1 cellular context compared by ENCODE assay signal in the genomic region with DNA sequence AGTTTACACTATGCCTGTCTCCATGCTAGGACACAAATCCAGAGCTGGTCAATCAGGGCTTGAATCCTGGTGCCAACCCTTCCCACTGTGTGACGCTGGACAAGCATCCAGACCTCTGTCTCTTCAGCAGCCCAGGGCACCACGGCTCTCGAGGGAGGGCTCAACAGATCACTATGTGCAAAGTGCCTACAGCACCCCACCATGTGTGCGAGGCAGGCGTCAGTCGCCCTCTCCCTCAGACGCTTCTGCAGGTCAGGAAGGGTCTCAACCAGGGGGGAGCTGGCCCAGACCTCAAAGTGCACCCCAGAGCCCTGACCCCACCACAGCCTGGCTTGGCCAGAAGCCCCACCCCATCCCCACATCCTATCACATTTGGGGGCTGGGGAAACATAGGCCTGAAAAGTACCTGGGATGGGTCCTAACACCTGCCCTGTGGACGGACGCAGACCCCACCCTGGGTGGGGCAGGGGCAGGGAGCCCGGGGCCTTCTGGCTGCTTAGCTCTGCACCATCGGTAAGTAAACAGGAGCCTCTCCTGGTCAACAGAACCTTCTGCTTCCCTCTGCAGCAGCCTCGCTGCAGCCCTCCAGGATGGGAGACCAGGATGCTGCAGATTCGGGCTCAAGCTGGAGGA.
TF ChIP-seq lines count a peak whose summit lies in the region.

No MANE protein-coding gene starts in this region.

TF ChIP-seq in HepG2, 621 proteins besides CTCF, POLR2A, EP300 and RAD21:
- TF ChIP-seq BHLHE40 (IDR thresholded peaks at IDR 0.05; ENCODE audit: low read length) (no peak), NR3C1 (CRISPR knock-in tag; IDR thresholded peaks at IDR 0.05) (no peak), ZNF768 (CRISPR knock-in tag; IDR thresholded peaks at IDR 0.05) (no peak), GZF1 (CRISPR knock-in tag; IDR thresholded peaks at IDR 0.05) (0 out of 2 replicates have a peak, but pooled peaks have one; percentile 2), PAF1 (CRISPR knock-in tag; IDR thresholded peaks at IDR 0.05) (no peak), KLF13 (CRISPR knock-in tag; IDR thresholded peaks at IDR 0.05) (no peak)
- TF ChIP-seq, protein P1, sequence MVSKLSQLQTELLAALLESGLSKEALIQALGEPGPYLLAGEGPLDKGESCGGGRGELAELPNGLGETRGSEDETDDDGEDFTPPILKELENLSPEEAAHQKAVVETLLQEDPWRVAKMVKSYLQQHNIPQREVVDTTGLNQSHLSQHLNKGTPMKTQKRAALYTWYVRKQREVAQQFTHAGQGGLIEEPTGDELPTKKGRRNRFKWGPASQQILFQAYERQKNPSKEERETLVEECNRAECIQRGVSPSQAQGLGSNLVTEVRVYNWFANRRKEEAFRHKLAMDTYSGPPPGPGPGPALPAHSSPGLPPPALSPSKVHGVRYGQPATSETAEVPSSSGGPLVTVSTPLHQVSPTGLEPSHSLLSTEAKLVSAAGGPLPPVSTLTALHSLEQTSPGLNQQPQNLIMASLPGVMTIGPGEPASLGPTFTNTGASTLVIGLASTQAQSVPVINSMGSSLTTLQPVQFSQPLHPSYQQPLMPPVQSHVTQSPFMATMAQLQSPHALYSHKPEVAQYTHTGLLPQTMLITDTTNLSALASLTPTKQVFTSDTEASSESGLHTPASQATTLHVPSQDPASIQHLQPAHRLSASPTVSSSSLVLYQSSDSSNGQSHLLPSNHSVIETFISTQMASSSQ (IDR thresholded peaks at IDR 0.05; ENCODE audit: low read depth) = no peak
- TF ChIP-seq, protein P1 (CRISPR knock-in tag; IDR thresholded peaks at IDR 0.05; ENCODE audit: borderline replicate concordance) = no peak
- TF ChIP-seq, protein P2, sequence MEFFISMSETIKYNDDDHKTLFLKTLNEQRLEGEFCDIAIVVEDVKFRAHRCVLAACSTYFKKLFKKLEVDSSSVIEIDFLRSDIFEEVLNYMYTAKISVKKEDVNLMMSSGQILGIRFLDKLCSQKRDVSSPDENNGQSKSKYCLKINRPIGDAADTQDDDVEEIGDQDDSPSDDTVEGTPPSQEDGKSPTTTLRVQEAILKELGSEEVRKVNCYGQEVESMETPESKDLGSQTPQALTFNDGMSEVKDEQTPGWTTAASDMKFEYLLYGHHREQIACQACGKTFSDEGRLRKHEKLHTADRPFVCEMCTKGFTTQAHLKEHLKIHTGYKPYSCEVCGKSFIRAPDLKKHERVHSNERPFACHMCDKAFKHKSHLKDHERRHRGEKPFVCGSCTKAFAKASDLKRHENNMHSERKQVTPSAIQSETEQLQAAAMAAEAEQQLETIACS (CRISPR knock-in tag; IDR thresholded peaks at IDR 0.05) = no peak
